Comparison of ENCODE assay signal across 19 cellular contexts in genomic region chr11:69385466-69385820, GRCh38.
DNase-seq lines count a peak whose midpoint lies in the region; ATAC-seq, FAIRE-seq and TF ChIP-seq lines count a peak whose summit lies in the region.
"Had no signal": no experiment of that assay in that cellular context is flagged by ENCODE, and none has a peak within 500 bp of the region (broad histone marks: within the 10 kb centered on the region; RNA-seq: fewer than 3 reads in every experiment).

No MANE protein-coding gene starts in this region.

- no peak overlapping the region for H3K9ac ChIP-seq in kidney (ENCODE audit: low read length in 2 of 2)

- H3K9me3 ChIP-seq in A673 (ENCODE audit: low read depth, low read length, poor library complexity, severe bottlenecking), result peaks cover 20% of the 10 kb centered on the region
- H3K9me3 ChIP-seq in kidney (ENCODE audit: control insufficient read depth in 1 of 2, low read length in 2 of 2), result peaks cover 3 to 17% of the 10 kb centered on the region in 2 donors
- peaks cover 0 to 5% (median 3%) of the 10 kb centered on the region in 4 donors for H3K9me3 ChIP-seq in sigmoid colon

- intact Hi-C loops in A673 (cut with micrococcal nuclease; ENCODE audit: unreplicated experiment), result no loop called here
- intact Hi-C loops in kidney (cut with DNase I), result no loop called here
- intact Hi-C loops in sigmoid colon (cut with DNase I), result no loop called here

- H3K27ac ChIP-seq in A673 (ENCODE audit: low read depth, low read length, poor library complexity, severe bottlenecking), result peak overlapping the region; percentile 15
- no peak overlapping the region for H3K27ac ChIP-seq in kidney (ENCODE audit: low read depth in 2 of 2, low read length in 2 of 2)
- no peak overlapping the region for H3K27ac ChIP-seq in sigmoid colon
- H3K27ac ChIP-seq: C4-2B had no signal

- CTCF ChIA-PET in A673 (lab: Charles Lee), result no interaction called here

- TF ChIP-seq POLR2A in GM12892 (IDR thresholded peaks at IDR 0.05; ENCODE audit: low read depth, low read length), result no peak
- TF ChIP-seq POLR2A in sigmoid colon (IDR thresholded peaks at IDR 0.05), result no peak

- WGBS in sigmoid colon, 2 donors, result 86 to 90% methylated on average over 5 of the region's 5 CpGs

- no peak for FAIRE-seq in GM12892 (lab: Jason Lieb, UNC)
- FAIRE-seq in kidney (lab: Jason Lieb, UNC), result no peak

- H3K4me3 ChIP-seq in A673 (ENCODE audit: low read depth, low read length, poor library complexity, severe bottlenecking), result no peak overlapping the region
- no peak overlapping the region for H3K4me3 ChIP-seq in kidney (ENCODE audit: low read length in 2 of 2)
- H3K4me3 ChIP-seq in sigmoid colon, result no peak overlapping the region

- no peak for ATAC-seq in HG03469 (IDR thresholded peaks at IDR 0.05; ENCODE audit: unreplicated experiment)
- no peak for ATAC-seq in HG03196 (IDR thresholded peaks at IDR 0.05; ENCODE audit: unreplicated experiment)

- H3K4me1 ChIP-seq in A673 (ENCODE audit: insufficient read depth, low read length, poor library complexity, severe bottlenecking) (peaks cover 4% of the 10 kb centered on the region), kidney (ENCODE audit: control insufficient read depth in 1 of 2, insufficient read depth in 1 of 2, low read depth in 1 of 2, low read length in 2 of 2) (no peaks in the 10 kb centered on the region), sigmoid colon (no peaks in the 10 kb centered on the region)

- no peak for TF ChIP-seq CTCF in A673 (conservative IDR thresholded peaks at IDR 0.05; ENCODE audit: low read depth, low read length)
- TF ChIP-seq CTCF in kidney (IDR thresholded peaks at IDR 0.05; ENCODE audit: borderline replicate concordance, extremely low read depth, insufficient read depth), result no peak
- TF ChIP-seq CTCF in sigmoid colon (IDR thresholded peaks at IDR 0.05), result no peak

- H3K27me3 ChIP-seq in A673 (replicated peaks; ENCODE audit: insufficient read depth, low read depth, low read length, poor library complexity) (no peaks in the 10 kb centered on the region), sigmoid colon (no peaks in the 10 kb centered on the region)

- DNase-seq in A673 (ENCODE audit: low spot score) (no peak), GM12892 (ENCODE audit: insufficient read length) (peak; percentile 3), kidney (peak; percentile 50), sigmoid colon (peak; percentile 52), SW 1271 (lab: John Stamatoyannopoulos, UW) (no peak)
- DNase-seq: AML-193, DMS79 treated with DMSO at 0.1 percent for 48 hours, H9, Karpas-422, NCI-H1417 treated with DMSO at 0.1 percent for 48 hours, NCI-H187 treated with DMSO at 0.1 percent for 48 hours, NCI-H226, NCI-H524, NCI-H82, OCI-M1, Right ventricle myocardium superior had no signal

- POLR2A ChIA-PET in A673 (lab: Charles Lee; ENCODE audit: low non-redundant PET), result no interaction called here

- H3K36me3 ChIP-seq in A673 (ENCODE audit: insufficient read depth, low read length, poor library complexity, severe bottlenecking), result no peaks in the 10 kb centered on the region
- no peaks in the 10 kb centered on the region for H3K36me3 ChIP-seq in kidney (ENCODE audit: control insufficient read depth in 1 of 2, insufficient read depth in 2 of 2, low read length in 2 of 2)
- no peaks in the 10 kb centered on the region for H3K36me3 ChIP-seq in sigmoid colon

- TF ChIP-seq EP300 in sigmoid colon (IDR thresholded peaks at IDR 0.05), result no peak

- BruUV-seq in A673 (replicated peaks; lab: Mats Ljungman, UMichigan), result no TSS peak

Comparison
In these comparisons a context has a peak if more than half of its experiments do, and no peak if none do; other contexts are left out.
1. DNase-seq: peak in GM12892 (single experiment), kidney (single experiment) and sigmoid colon (single experiment); none in A673 (single experiment) and SW 1271 (0 of 2).